ENCODE assay signal across 1 cellular context in the genomic region with DNA sequence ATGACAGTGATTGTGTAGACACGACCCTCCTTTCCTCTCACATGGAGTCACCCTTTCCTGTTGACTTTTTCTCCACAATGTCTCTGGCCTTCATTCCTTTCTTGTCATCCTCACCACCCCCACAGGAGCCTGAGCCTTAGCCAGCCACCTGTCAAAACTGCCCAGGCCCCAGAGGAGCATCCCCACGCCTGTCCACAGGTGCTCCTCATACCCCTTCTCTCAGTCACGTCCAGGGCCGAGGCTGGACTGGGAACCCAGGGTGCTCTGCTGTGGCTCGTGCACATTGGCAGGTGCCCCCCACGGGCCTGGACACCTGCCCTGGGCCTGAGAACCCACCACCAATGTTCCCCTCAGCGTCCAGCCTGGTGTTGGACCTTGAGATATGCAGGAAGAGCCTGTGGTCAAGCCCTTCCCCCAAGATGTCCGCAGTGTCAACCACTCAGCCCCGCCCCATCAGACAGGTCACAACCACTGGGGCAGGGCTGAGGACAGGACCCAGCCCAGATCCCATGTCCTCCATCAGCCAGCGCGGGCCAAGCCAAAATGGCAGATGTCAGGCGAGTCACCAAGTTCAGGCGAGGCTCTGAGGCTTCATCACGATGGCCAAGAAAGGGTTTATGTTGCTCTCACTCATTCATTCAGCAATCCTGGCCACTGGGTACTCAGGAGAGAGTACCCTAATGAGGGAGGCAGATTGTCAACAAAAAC.
A peak's percentile ranks its signal among the peaks of the same experiment; 100 is the strongest.
TF ChIP-seq lines count a peak whose summit lies in the region.

No MANE protein-coding gene starts in this region.

TF ChIP-seq in HepG2, 621 proteins besides CTCF, POLR2A, EP300 and RAD21 (continued from another document):
- 0 out of 2 replicates have a peak, but pooled peaks have one; percentile 19 for TF ChIP-seq ARID4A (CRISPR knock-in tag; IDR thresholded peaks at IDR 0.05; ENCODE audit: borderline replicate concordance)
- no peak for TF ChIP-seq MATR3 (CRISPR knock-in tag; IDR thresholded peaks at IDR 0.05)
- no peak for TF ChIP-seq NCOR1 (IDR thresholded peaks at IDR 0.05; ENCODE audit: borderline replicate concordance, low read length)
- TF ChIP-seq SPEN (CRISPR knock-in tag; IDR thresholded peaks at IDR 0.05; ENCODE audit: low read depth), result peak; percentile 16; the same call in 1 of the 2 replicates
- TF ChIP-seq FOXA1 (IDR thresholded peaks at IDR 0.05), result no peak
- TF ChIP-seq FOXA1 (CRISPR knock-in tag; IDR thresholded peaks at IDR 0.05), result peak; percentile 19; the same call in 1 of the 2 replicates
- no peak for TF ChIP-seq GTF3A (CRISPR knock-in tag; conservative IDR thresholded peaks at IDR 0.05)
- TF ChIP-seq FOXK1 (CRISPR knock-in tag; IDR thresholded peaks at IDR 0.05; ENCODE audit: borderline replicate concordance, low read depth), result 0 out of 2 replicates have a peak, but pooled peaks have one; percentile 24
- no peak for TF ChIP-seq ZNF124 (CRISPR knock-in tag; IDR thresholded peaks at IDR 0.05)
- TF ChIP-seq ZNF563 (CRISPR knock-in tag; IDR thresholded peaks at IDR 0.05), result no peak
- no peak for TF ChIP-seq ZNF468 (CRISPR knock-in tag; IDR thresholded peaks at IDR 0.05)
- TF ChIP-seq BATF2 (CRISPR knock-in tag; IDR thresholded peaks at IDR 0.05), result no peak
- no peak for TF ChIP-seq ZFP90 (CRISPR knock-in tag; IDR thresholded peaks at IDR 0.05; ENCODE audit: borderline replicate concordance)
- 0 out of 2 replicates have a peak, but pooled peaks have one; percentile 11 for TF ChIP-seq SKIL (CRISPR knock-in tag; IDR thresholded peaks at IDR 0.05; ENCODE audit: borderline replicate concordance)
- 0 out of 2 replicates have a peak, but pooled peaks have one; percentile 23 for TF ChIP-seq CBFB (CRISPR knock-in tag; IDR thresholded peaks at IDR 0.05)
- no peak; the same call in 1 of the 2 replicates for TF ChIP-seq BHLHE40 (IDR thresholded peaks at IDR 0.05; ENCODE audit: low read length)
- no peak for TF ChIP-seq ZNF878 (CRISPR knock-in tag; IDR thresholded peaks at IDR 0.05)
- peak; percentile 16; the same call in 1 of the 2 replicates for TF ChIP-seq THRA (CRISPR knock-in tag; IDR thresholded peaks at IDR 0.05; ENCODE audit: borderline replicate concordance)
- TF ChIP-seq JUNB (CRISPR knock-in tag; IDR thresholded peaks at IDR 0.05; ENCODE audit: borderline replicate concordance), result no peak
- no peak for TF ChIP-seq HNRNPUL1 (IDR thresholded peaks at IDR 0.05; ENCODE audit: low read depth, low read length)
- peak; percentile 69 for TF ChIP-seq ZNF263 (CRISPR knock-in tag; IDR thresholded peaks at IDR 0.05)
- TF ChIP-seq TSC22D2 (CRISPR knock-in tag; IDR thresholded peaks at IDR 0.05; ENCODE audit: borderline replicate concordance), result no peak
- no peak for TF ChIP-seq ZNF331 (CRISPR knock-in tag; IDR thresholded peaks at IDR 0.05)
- no peak for TF ChIP-seq NBN (conservative IDR thresholded peaks at IDR 0.05)
- TF ChIP-seq PHF8 (CRISPR knock-in tag; IDR thresholded peaks at IDR 0.05), result peak; percentile 10; the same call in 1 of the 2 replicates
- no peak for TF ChIP-seq ETV6 (CRISPR knock-in tag; conservative IDR thresholded peaks at IDR 0.05)
- no peak for TF ChIP-seq SIN3A (IDR thresholded peaks at IDR 0.05; ENCODE audit: borderline replicate concordance, low read depth, low read length)
- no peak for TF ChIP-seq SMARCE1 (IDR thresholded peaks at IDR 0.05; ENCODE audit: borderline replicate concordance)
